1 cellular context compared by ENCODE assay signal in the genomic region with DNA sequence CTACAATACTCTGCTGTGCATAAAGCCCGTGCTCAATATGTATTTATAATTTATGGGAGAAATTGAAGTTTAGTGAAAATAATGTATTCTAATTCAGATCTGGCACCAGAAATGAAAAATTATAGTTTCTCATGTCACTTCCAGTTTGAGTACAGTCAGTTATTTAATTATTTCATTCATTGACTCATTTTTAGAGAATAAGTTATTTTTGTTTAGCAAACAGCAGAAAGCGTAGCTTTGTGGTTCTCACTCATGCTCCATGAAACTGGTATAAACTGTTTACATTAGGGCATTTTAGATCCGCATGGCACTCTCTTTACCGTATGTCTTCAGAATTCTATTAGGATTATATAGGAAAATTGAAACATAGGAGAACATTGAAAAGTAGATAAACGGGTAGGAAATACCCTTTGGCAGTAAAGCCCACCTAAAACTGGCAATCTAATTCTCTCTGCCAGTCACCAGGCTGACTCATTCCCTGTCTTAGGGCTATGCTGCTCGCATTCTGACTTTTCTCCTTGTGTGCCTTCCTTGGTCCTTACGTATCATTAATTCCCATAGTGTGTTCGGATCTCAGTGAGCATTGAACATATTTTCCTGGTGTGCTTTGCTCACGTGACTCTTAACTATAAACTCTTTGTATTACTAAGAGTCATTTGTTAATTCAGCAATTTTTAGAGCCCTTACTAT.
TF ChIP-seq lines count a peak whose summit lies in the region.

No MANE protein-coding gene starts in this region.

TF ChIP-seq in GM12878, 131 proteins besides CTCF, POLR2A, EP300 and RAD21 (continued from another document):
- TF ChIP-seq ATF2 (IDR thresholded peaks at IDR 0.05; ENCODE audit: low read length): 0 out of 2 replicates have a peak, but pooled peaks have one; percentile 17
- TF ChIP-seq RAD51 (IDR thresholded peaks at IDR 0.05): no peak
- no peak for TF ChIP-seq MTA2 (IDR thresholded peaks at IDR 0.05; ENCODE audit: low read depth)
- TF ChIP-seq EED (IDR thresholded peaks at IDR 0.05; ENCODE audit: low read depth): peak; percentile 44; the same call in 1 of the 2 replicates
- TF ChIP-seq JUNB (IDR thresholded peaks at IDR 0.05): peak; percentile 64
- TF ChIP-seq CHD2 (IDR thresholded peaks at IDR 0.05; ENCODE audit: borderline replicate concordance, low read depth, low read length): no peak
- TF ChIP-seq RUNX3 (IDR thresholded peaks at IDR 0.05; ENCODE audit: low read length): peak; percentile 43; the same call in 1 of the 2 replicates
- TF ChIP-seq STAT3 (IDR thresholded peaks at IDR 0.05; ENCODE audit: low read depth, low read length): no peak
- TF ChIP-seq IRF3 (IDR thresholded peaks at IDR 0.05): no peak
- peak; percentile 39; the same call in 1 of the 2 replicates for TF ChIP-seq MEF2A (IDR thresholded peaks at IDR 0.05; ENCODE audit: insufficient read depth, low read depth, low read length)
- TF ChIP-seq SRF (IDR thresholded peaks at IDR 0.05; ENCODE audit: low read depth in 2 of 2, low read length in 2 of 2): no peak
- TF ChIP-seq CREM (IDR thresholded peaks at IDR 0.05; ENCODE audit: low read depth): no peak
- no peak for TF ChIP-seq TARDBP (IDR thresholded peaks at IDR 0.05; ENCODE audit: borderline replicate concordance)
- TF ChIP-seq ZSCAN29 (IDR thresholded peaks at IDR 0.05): no peak
- TF ChIP-seq, protein P1, sequence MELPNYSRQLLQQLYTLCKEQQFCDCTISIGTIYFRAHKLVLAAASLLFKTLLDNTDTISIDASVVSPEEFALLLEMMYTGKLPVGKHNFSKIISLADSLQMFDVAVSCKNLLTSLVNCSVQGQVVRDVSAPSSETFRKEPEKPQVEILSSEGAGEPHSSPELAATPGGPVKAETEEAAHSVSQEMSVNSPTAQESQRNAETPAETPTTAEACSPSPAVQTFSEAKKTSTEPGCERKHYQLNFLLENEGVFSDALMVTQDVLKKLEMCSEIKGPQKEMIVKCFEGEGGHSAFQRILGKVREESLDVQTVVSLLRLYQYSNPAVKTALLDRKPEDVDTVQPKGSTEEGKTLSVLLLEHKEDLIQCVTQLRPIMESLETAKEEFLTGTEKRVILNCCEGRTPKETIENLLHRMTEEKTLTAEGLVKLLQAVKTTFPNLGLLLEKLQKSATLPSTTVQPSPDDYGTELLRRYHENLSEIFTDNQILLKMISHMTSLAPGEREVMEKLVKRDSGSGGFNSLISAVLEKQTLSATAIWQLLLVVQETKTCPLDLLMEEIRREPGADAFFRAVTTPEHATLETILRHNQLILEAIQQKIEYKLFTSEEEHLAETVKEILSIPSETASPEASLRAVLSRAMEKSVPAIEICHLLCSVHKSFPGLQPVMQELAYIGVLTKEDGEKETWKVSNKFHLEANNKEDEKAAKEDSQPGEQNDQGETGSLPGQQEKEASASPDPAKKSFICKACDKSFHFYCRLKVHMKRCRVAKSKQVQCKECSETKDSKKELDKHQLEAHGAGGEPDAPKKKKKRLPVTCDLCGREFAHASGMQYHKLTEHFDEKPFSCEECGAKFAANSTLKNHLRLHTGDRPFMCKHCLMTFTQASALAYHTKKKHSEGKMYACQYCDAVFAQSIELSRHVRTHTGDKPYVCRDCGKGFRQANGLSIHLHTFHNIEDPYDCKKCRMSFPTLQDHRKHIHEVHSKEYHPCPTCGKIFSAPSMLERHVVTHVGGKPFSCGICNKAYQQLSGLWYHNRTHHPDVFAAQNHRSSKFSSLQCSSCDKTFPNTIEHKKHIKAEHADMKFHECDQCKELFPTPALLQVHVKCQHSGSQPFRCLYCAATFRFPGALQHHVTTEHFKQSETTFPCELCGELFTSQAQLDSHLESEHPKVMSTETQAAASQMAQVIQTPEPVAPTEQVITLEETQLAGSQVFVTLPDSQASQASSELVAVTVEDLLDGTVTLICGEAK (IDR thresholded peaks at IDR 0.05; ENCODE audit: borderline replicate concordance): no peak
- no peak for TF ChIP-seq STAT1 (conservative IDR thresholded peaks at IDR 0.05)
